Comparison of ENCODE assay signal across 29 cellular contexts in genomic region chr9:11443631-11444030, GRCh38.
"Had no signal": no experiment of that assay in that cellular context is flagged by ENCODE, and none has a peak within 500 bp of the region (broad histone marks: within the 10 kb centered on the region; RNA-seq: fewer than 3 reads in every experiment).

No MANE protein-coding gene starts in this region.

- H3K27ac Mint-ChIP-seq: stimulated activated effector memory CD8-positive, alpha-beta T cell treated with anti-CD3 and anti-CD28 coated beads, Interleukin-12 subunit alpha, Interleukin-12 subunit beta, amount 100 ng/mL, for 72 hours; stimulated activated memory B cell treated with anti-CD40 and anti-IgM and Interleukin-4, amounts not matched to agents 10 μg/mL and 1 μg/mL and 100 μg/mL, for 72 hours; stimulated activated naive B cell treated with anti-CD40 and anti-IgM and Interleukin-4, amounts not matched to agents 10 μg/mL and 1 μg/mL and 100 μg/mL, for 72 hours; stimulated activated naive CD8-positive, alpha-beta T cell treated with anti-CD3 and anti-CD28 coated beads, Interleukin-15, amount 100 ng/mL, for 72 hours; stimulated activated naive CD8-positive, alpha-beta T cell treated with anti-CD3 and anti-CD28 coated beads, Interleukin-15, Interleukin-2, amounts not matched to agents 100 ng/mL and 50 ng/mL, for 24 hours; type B pancreatic cell had no signal

- H3K9me3 Mint-ChIP-seq: type B pancreatic cell had no signal

- H3K9me3 ChIP-seq: suprapubic skin, testis, thoracic aorta, thyroid gland, tibial artery, tibial nerve, transverse colon, upper lobe of left lung, upper lobe of right lung, uterus, vagina had no signal

- H3K4me3 Mint-ChIP-seq: stimulated activated effector memory CD8-positive, alpha-beta T cell treated with anti-CD3 and anti-CD28 coated beads, Interleukin-12 subunit alpha, Interleukin-12 subunit beta, amount 100 ng/mL, for 72 hours; stimulated activated memory B cell treated with anti-CD40 and anti-IgM and Interleukin-4, amounts not matched to agents 10 μg/mL and 1 μg/mL and 100 μg/mL, for 72 hours; stimulated activated naive B cell treated with anti-CD40 and anti-IgM and Interleukin-4, amounts not matched to agents 10 μg/mL and 1 μg/mL and 100 μg/mL, for 72 hours; stimulated activated naive CD8-positive, alpha-beta T cell treated with anti-CD3 and anti-CD28 coated beads, Interleukin-15, amount 100 ng/mL, for 72 hours; stimulated activated naive CD8-positive, alpha-beta T cell treated with anti-CD3 and anti-CD28 coated beads, Interleukin-15, Interleukin-2, amounts not matched to agents 100 ng/mL and 50 ng/mL, for 24 hours; type B pancreatic cell had no signal

- H3K27me3 ChIP-seq: stomach, suprapubic skin, testis, thyroid gland, tibial artery, tibial nerve, transverse colon, upper lobe of left lung, upper lobe of right lung, uterus, vagina had no signal

- ATAC-seq: stimulated activated effector memory CD8-positive, alpha-beta T cell treated with anti-CD3 and anti-CD28 coated beads, Interleukin-12 subunit alpha, Interleukin-12 subunit beta, amount 100 ng/mL, for 72 hours; stimulated activated memory B cell treated with anti-CD40 and anti-IgM and Interleukin-4, amounts not matched to agents 10 μg/mL and 1 μg/mL and 100 μg/mL, for 72 hours; stimulated activated naive B cell treated with anti-CD40 and anti-IgM and Interleukin-4, amounts not matched to agents 10 μg/mL and 1 μg/mL and 100 μg/mL, for 72 hours; stimulated activated naive CD8-positive, alpha-beta T cell treated with anti-CD3 and anti-CD28 coated beads, Interleukin-15, amount 100 ng/mL, for 72 hours; stimulated activated naive CD8-positive, alpha-beta T cell treated with anti-CD3 and anti-CD28 coated beads, Interleukin-15, Interleukin-2, amounts not matched to agents 100 U/mL and 50 U/mL, for 24 hours; upper lobe of right lung had no signal

- DNase-seq: stimulated activated CD4-positive, alpha-beta T cell treated with anti-CD3 and anti-CD28 coated beads, Interleukin-2, amount 100 ng/mL, for 48 hours; stimulated activated CD4-positive, alpha-beta T cell treated with anti-CD3 and anti-CD28 coated beads, Interleukin-4, amount 100 ng/mL, for 1 hour; stimulated activated CD4-positive, alpha-beta T cell treated with anti-CD3 and anti-CD28 coated beads, Interleukin-4, amount 100 ng/mL, for 24 hours; stimulated activated CD4-positive, alpha-beta T cell treated with anti-CD3 and anti-CD28 coated beads, Interleukin-4, amount 100 ng/mL, for 4 hours; stimulated activated CD8-positive, alpha-beta memory T cell treated with anti-CD3 and anti-CD28 coated beads, Interleukin-4, amount 100 ng/mL, for 48 hours; stimulated activated naive B cell treated with anti-CD40 and anti-IgM and Interleukin-4, amounts not matched to agents 10 μg/mL and 1 μg/mL and 100 μg/mL, for 72 hours; stimulated activated naive CD4-positive, alpha-beta T cell; stimulated activated naive CD4-positive, alpha-beta T cell treated with Interleukin-2 at 50 U/mL for 16 hours; stimulated activated naive CD8-positive, alpha-beta T cell treated with anti-CD3 and anti-CD28 coated beads, Interleukin-15, amount 100 ng/mL, for 72 hours; stimulated activated naive CD8-positive, alpha-beta T cell treated with anti-CD3 and anti-CD28 coated beads, Interleukin-15, Interleukin-2, amounts not matched to agents 100 U/mL and 50 U/mL, for 24 hours; stomach; substantia nigra; testis; thyroid gland; tibial artery; transverse colon; trophoblast cell; upper lobe of left lung; upper lobe of right lung; uterus had no signal

- H3K27me3 Mint-ChIP-seq: stimulated activated memory B cell treated with anti-CD40 and anti-IgM and Interleukin-4, amounts not matched to agents 10 μg/mL and 1 μg/mL and 100 μg/mL, for 72 hours; stimulated activated naive B cell treated with anti-CD40 and anti-IgM and Interleukin-4, amounts not matched to agents 10 μg/mL and 1 μg/mL and 100 μg/mL, for 72 hours; stimulated activated naive CD8-positive, alpha-beta T cell treated with anti-CD3 and anti-CD28 coated beads, Interleukin-15, amount 100 ng/mL, for 72 hours; stimulated activated naive CD8-positive, alpha-beta T cell treated with anti-CD3 and anti-CD28 coated beads, Interleukin-15, Interleukin-2, amounts not matched to agents 100 ng/mL and 50 ng/mL, for 24 hours; type B pancreatic cell had no signal

- H3K4me1 Mint-ChIP-seq: stimulated activated effector memory CD8-positive, alpha-beta T cell treated with anti-CD3 and anti-CD28 coated beads, Interleukin-12 subunit alpha, Interleukin-12 subunit beta, amount 100 ng/mL, for 72 hours; stimulated activated memory B cell treated with anti-CD40 and anti-IgM and Interleukin-4, amounts not matched to agents 10 μg/mL and 1 μg/mL and 100 μg/mL, for 72 hours; stimulated activated naive B cell treated with anti-CD40 and anti-IgM and Interleukin-4, amounts not matched to agents 10 μg/mL and 1 μg/mL and 100 μg/mL, for 72 hours; stimulated activated naive CD8-positive, alpha-beta T cell treated with anti-CD3 and anti-CD28 coated beads, Interleukin-15, amount 100 ng/mL, for 72 hours had no signal

- H3K36me3 Mint-ChIP-seq: stimulated activated effector memory CD8-positive, alpha-beta T cell treated with anti-CD3 and anti-CD28 coated beads, Interleukin-12 subunit alpha, Interleukin-12 subunit beta, amount 100 ng/mL, for 72 hours; stimulated activated memory B cell treated with anti-CD40 and anti-IgM and Interleukin-4, amounts not matched to agents 10 μg/mL and 1 μg/mL and 100 μg/mL, for 72 hours; stimulated activated naive B cell treated with anti-CD40 and anti-IgM and Interleukin-4, amounts not matched to agents 10 μg/mL and 1 μg/mL and 100 μg/mL, for 72 hours; type B pancreatic cell had no signal

- H3K4me1 ChIP-seq: stomach, suprapubic skin, testis, thyroid gland, tibial artery, tibial nerve, transverse colon, upper lobe of left lung, upper lobe of right lung, uterus, vagina had no signal

- FAIRE-seq: urothelium cell line had no signal

- H3K36me3 ChIP-seq: stomach, suprapubic skin, thoracic aorta, thyroid gland, tibial artery, tibial nerve, transverse colon, upper lobe of left lung, upper lobe of right lung, uterus, vagina had no signal

- H3K27ac ChIP-seq: stomach, suprapubic skin, testis, thoracic aorta, thyroid gland, tibial artery, tibial nerve, transverse colon, upper lobe of left lung, upper lobe of right lung, uterus, vagina had no signal

- H3K4me3 ChIP-seq: stomach, suprapubic skin, testis, thoracic aorta, thyroid gland, tibial artery, tibial nerve, transverse colon, upper lobe of left lung, upper lobe of right lung, uterus, vagina had no signal
